In the genomic region with DNA sequence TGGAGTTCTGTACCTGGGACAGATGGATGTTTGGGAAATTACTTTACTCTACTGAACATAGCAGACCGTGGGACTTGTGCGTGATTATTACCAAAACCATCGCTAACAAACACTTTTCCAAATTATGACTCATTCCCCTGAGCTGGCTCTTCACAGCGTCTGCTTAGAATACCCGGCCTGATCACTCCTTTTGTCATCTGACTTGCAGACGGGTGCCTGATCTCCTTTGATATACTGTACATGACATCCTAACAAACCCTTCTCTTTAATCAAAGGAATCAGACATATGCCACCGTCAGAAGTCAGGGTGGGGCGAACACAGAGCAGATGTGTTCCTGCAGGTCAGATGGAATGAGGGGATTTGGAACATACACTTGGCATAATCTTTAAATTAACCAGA, we compare ENCODE assay signal across 20 cellular contexts. TPM values are rescaled to one million over a fixed set of nuclear protein-coding genes. Genes with fewer than 3 reads are reported as not detected.
DNase-seq lines count a peak whose midpoint lies in the region; ATAC-seq, FAIRE-seq and TF ChIP-seq lines count a peak whose summit lies in the region.
"Had no signal": no experiment of that assay in that cellular context is flagged by ENCODE, and none has a peak within 500 bp of the region (broad histone marks: within the 10 kb centered on the region; RNA-seq: fewer than 3 reads in every experiment).

No MANE protein-coding gene starts in this region.

- H3K4me3 ChIP-seq in fibroblast of lung (replicated peaks in 1 of 4; ENCODE audit: control extremely low read depth in 1 of 4, insufficient read depth in 1 of 4, low read depth in 3 of 4, low read length in 4 of 4), result no peak overlapping the region
- H3K4me3 ChIP-seq: cardiac muscle cell, lower lobe of right lung, spleen, thoracic aorta had no signal

- H3K4me1 ChIP-seq in fibroblast of lung (ENCODE audit: control insufficient read depth, extremely low read depth, insufficient read depth, low read length), result no peaks in the 10 kb centered on the region
- H3K4me1 ChIP-seq: lower lobe of right lung, spleen had no signal

- DNase-seq in DMS53 (lab: John Stamatoyannopoulos, UW) (peak; percentile 6), DMS53 treated with DMSO at 0.1 percent for 48 hours (lab: John Stamatoyannopoulos, UW; ENCODE audit: unreplicated experiment) (no peak), OCI-M1 (lab: John Stamatoyannopoulos, UW) (peak; percentile 2), fibroblast of lung (ENCODE audit: low read depth in 2 of 2) (peak; percentile 5 to 68), urothelium cell line (ENCODE audit: low spot score) (peak; percentile 40)
- DNase-seq in stimulated activated CD4-positive, alpha-beta T cell treated with anti-CD3 and anti-CD28 coated beads, Interleukin-4, amount 100 ng/mL, for 24 hours, result no peak
- no peak for DNase-seq in stimulated activated CD4-positive, alpha-beta T cell treated with anti-CD3 and anti-CD28 coated beads, Interleukin-4, amount 100 ng/mL, for 1 hour
- DNase-seq: activated CD4-positive, alpha-beta T cell treated with anti-CD3 and anti-CD28 coated beads, Interleukin-2, amount 50 U/mL, for 4 hours; DMS79 treated with DMSO at 0.1 percent for 48 hours; lower lobe of right lung; NCI-H2171; spleen; T-helper 17 cell had no signal

- no peaks in the 10 kb centered on the region for H4K20me1 ChIP-seq in fibroblast of lung (ENCODE audit: control insufficient read depth, extremely low read depth, insufficient read depth, low read length)

- no peak overlapping the region for H3K4me2 ChIP-seq in fibroblast of lung (ENCODE audit: extremely low read depth, insufficient read depth, low read length)

- no peaks in the 10 kb centered on the region for H3K9me3 ChIP-seq in fibroblast of lung (ENCODE audit: control insufficient read depth, insufficient read depth, low read depth, low read length)
- H3K9me3 ChIP-seq: lower lobe of right lung, neutrophil, spleen, thoracic aorta had no signal

- no peak overlapping the region for H3K9ac ChIP-seq in fibroblast of lung (ENCODE audit: insufficient read depth, low read length)

- ATAC-seq in HG03460 (IDR thresholded peaks at IDR 0.05; ENCODE audit: unreplicated experiment), result no peak
- ATAC-seq: lower lobe of right lung, T-helper 17 cell had no signal

- TF ChIP-seq CTCF in fibroblast of lung (conservative IDR thresholded peaks at IDR 0.05 in 1 of 2, IDR thresholded peaks at IDR 0.05 in 1 of 2; ENCODE audit: low read depth in 1 of 2, low read length in 2 of 2), result no peak

- H3K27me3 ChIP-seq in fibroblast of lung (ENCODE audit: control insufficient read depth, insufficient read depth, low read length), result peaks cover 2% of the 10 kb centered on the region
- H3K27me3 ChIP-seq: cardiac muscle cell had no signal

- H2AFZ ChIP-seq in fibroblast of lung (ENCODE audit: low read length), result no peak overlapping the region

- H3K27ac ChIP-seq in fibroblast of lung (ENCODE audit: insufficient read depth, low read length), result no peak overlapping the region
- H3K27ac ChIP-seq: cardiac muscle cell, lower lobe of right lung, neutrophil, spleen, thoracic aorta had no signal

- no peaks in the 10 kb centered on the region for H3K79me2 ChIP-seq in fibroblast of lung (ENCODE audit: control insufficient read depth, insufficient read depth, low read length)

- peak; percentile 32 for FAIRE-seq in urothelium cell line (lab: Jason Lieb, UNC)
- FAIRE-seq: A204.1, endometrium, H1 had no signal

- no peaks in the 10 kb centered on the region for H3K36me3 ChIP-seq in fibroblast of lung (ENCODE audit: control insufficient read depth, insufficient read depth, low read length)
- H3K36me3 ChIP-seq: cardiac muscle cell, lower lobe of right lung, neutrophil, spleen, thoracic aorta had no signal

RNA-seq across cellular contexts. Expression of a gene that starts 48.5 kb away (rescaled TPM):
- under 0.01 and 0.26 TPM in 2 replicates for total RNA-seq in fibroblast of lung
- 0.05 and 0.10 TPM in 2 replicates for polyA plus RNA-seq in fibroblast of lung
- polyA plus RNA-seq in fibroblast of lung (2012), result 0.07 TPM in 1 of 2 replicates, not detected in the other
- polyA minus RNA-seq in fibroblast of lung (ENCODE audit: low replicate concordance), result not detected in 2 replicates
- total RNA-seq: spleen had no signal

Comparison
In these comparisons a context has a peak if more than half of its experiments do, and no peak if none do; other contexts are left out.
1. DNase-seq: peak in DMS53 (single experiment), OCI-M1 (single experiment), fibroblast of lung (2 of 2) and urothelium cell line (single experiment); none in DMS53 treated with DMSO at 0.1 percent for 48 hours (single experiment), stimulated activated CD4-positive, alpha-beta T cell treated with anti-CD3 and anti-CD28 coated beads, Interleukin-4, amount 100 ng/mL, for 24 hours (single experiment) and stimulated activated CD4-positive, alpha-beta T cell treated with anti-CD3 and anti-CD28 coated beads, Interleukin-4, amount 100 ng/mL, for 1 hour (single experiment).